Comparison of ENCODE assay signal across 17 cellular contexts in genomic region chr12:6981152-6982052, GRCh38. TPM values are rescaled to one million over a fixed set of nuclear protein-coding genes. Genes with fewer than 3 reads are reported as not detected.
DNase-seq lines count a peak whose midpoint lies in the region; ATAC-seq, FAIRE-seq and TF ChIP-seq lines count a peak whose summit lies in the region.
"Had no signal": no experiment of that assay in that cellular context is flagged by ENCODE, and none has a peak within 500 bp of the region (broad histone marks: within the 10 kb centered on the region; RNA-seq: fewer than 3 reads in every experiment).

No MANE protein-coding gene starts in this region.

- no peaks in the 10 kb centered on the region for H3K9me3 ChIP-seq in left ventricle myocardium inferior (replicated peaks)
- H3K9me3 ChIP-seq in right lobe of liver: no peaks in the 10 kb centered on the region
- no peaks in the 10 kb centered on the region for H3K9me3 ChIP-seq in upper lobe of right lung
- H3K9me3 ChIP-seq: esophagus muscularis mucosa, pancreas, sigmoid colon had no signal

- FAIRE-seq in GM19239 (lab: Jason Lieb, UNC): no peak
- FAIRE-seq: pancreas had no signal

- DNase-seq in left ventricle myocardium inferior (no peak), left cardiac atrium (no peak), right lobe of liver (peak in 1 of 3 donors; percentile 82), upper lobe of right lung (no peak), GM19239 (ENCODE audit: insufficient read length, low spot score) (no peak), GM03348 (ENCODE audit: low spot score) (no peak)
- DNase-seq: activated CD4-positive, alpha-beta memory T cell treated with anti-CD3 and anti-CD28 coated beads, Interleukin-2, amount 10 ng/mL, durations not matched to agents 7 days and 5 days; C1 segment of cervical spinal cord; dorsolateral prefrontal cortex; NCI-H1092; NCI-H2081 treated with DMSO at 0.1 percent for 48 hours; NCI-H510A treated with DMSO at 0.1 percent for 48 hours; pancreas; Right ventricle myocardium superior; sigmoid colon; WERI-Rb-1 had no signal

- peaks cover 76% of the 10 kb centered on the region for H3K36me3 ChIP-seq in left ventricle myocardium inferior
- peaks cover 4 to 64% (median 34%) of the 10 kb centered on the region in 4 donors for H3K36me3 ChIP-seq in right lobe of liver
- H3K36me3 ChIP-seq in upper lobe of right lung: peaks cover 63% of the 10 kb centered on the region

- H3K4me3 ChIP-seq in left ventricle myocardium inferior: no peak overlapping the region
- no peak overlapping the region for H3K4me3 ChIP-seq in right lobe of liver
- no peak overlapping the region for H3K4me3 ChIP-seq in upper lobe of right lung
- H3K4me3 ChIP-seq: dorsolateral prefrontal cortex, esophagus muscularis mucosa, pancreas, sigmoid colon had no signal

- intact Hi-C loops in left ventricle myocardium inferior (cut with micrococcal nuclease): no loop called here
- intact Hi-C loops in left cardiac atrium (cut with DNase I): no loop called here
- intact Hi-C loops in right lobe of liver (cut with DNase I): no loop called here
- intact Hi-C loops in upper lobe of right lung (cut with DNase I): no loop called here

- no peaks in the 10 kb centered on the region for H3K27me3 ChIP-seq in left ventricle myocardium inferior (ENCODE audit: low read depth)
- H3K27me3 ChIP-seq in right lobe of liver: no peaks in the 10 kb centered on the region
- no peaks in the 10 kb centered on the region for H3K27me3 ChIP-seq in upper lobe of right lung
- H3K27me3 ChIP-seq: dorsolateral prefrontal cortex, esophagus muscularis mucosa, pancreas, sigmoid colon had no signal

- no peak for ATAC-seq in left cardiac atrium
- ATAC-seq in right lobe of liver: peak; percentile 86 to 94 (median 88)
- no peak for ATAC-seq in upper lobe of right lung

- TF ChIP-seq POLR2A in right lobe of liver (IDR thresholded peaks at IDR 0.05): no peak

- H3K4me1 ChIP-seq in left ventricle myocardium inferior: peaks cover 36% of the 10 kb centered on the region
- peaks cover 0 to 38% (median 17%) of the 10 kb centered on the region in 4 donors for H3K4me1 ChIP-seq in right lobe of liver
- peaks cover 12% of the 10 kb centered on the region for H3K4me1 ChIP-seq in upper lobe of right lung
- H3K4me1 ChIP-seq: pancreas, sigmoid colon had no signal

- no peak for TF ChIP-seq CTCF in left ventricle myocardium inferior (IDR thresholded peaks at IDR 0.05; ENCODE audit: borderline replicate concordance)
- TF ChIP-seq CTCF in right lobe of liver (IDR thresholded peaks at IDR 0.05): no peak
- no peak for TF ChIP-seq CTCF in upper lobe of right lung (IDR thresholded peaks at IDR 0.05)

- WGBS in right lobe of liver (ENCODE audit: insufficient coverage, low coverage, low lambda C conversion rate, missing lambda C conversion rate): 55% methylated on average over 10 of the region's 10 CpGs

- peak overlapping the region; percentile 76 for H3K27ac ChIP-seq in left ventricle myocardium inferior (replicated peaks)
- peak overlapping the region; percentile 31 to 76 (median 47) for H3K27ac ChIP-seq in right lobe of liver
- peak overlapping the region; percentile 36 for H3K27ac ChIP-seq in upper lobe of right lung
- H3K27ac ChIP-seq: dorsolateral prefrontal cortex, esophagus muscularis mucosa, pancreas, sigmoid colon, WERI-Rb-1 had no signal

RNA-seq across cellular contexts. Expression of gene EMG1, which starts 10.7 kb away (rescaled TPM):
- total RNA-seq in left ventricle myocardium inferior (44.3 TPM), left cardiac atrium (10 to 100 TPM; 34.4 to 36.6 TPM), right lobe of liver (10 to 100 TPM; 13.2 to 28.1 (median 18.9) TPM), upper lobe of right lung (35.6 TPM)

RNA-seq across cellular contexts. Expression of gene PHB2, which starts 10.9 kb away (rescaled TPM):
- total RNA-seq in left ventricle myocardium inferior: 142 TPM
- 100 to 1,000 TPM; 117 to 157 TPM for total RNA-seq in left cardiac atrium
- total RNA-seq in right lobe of liver: 100 to 1,000 TPM in 4 of 6 experiments, 10 to 100 TPM in 2; 95.5 to 215 (median 122) TPM
- 126 TPM for total RNA-seq in upper lobe of right lung

RNA-seq across cellular contexts. Expression of gene PTPN6, which starts 30.2 kb away (rescaled TPM):
- total RNA-seq in left ventricle myocardium inferior (6.7 TPM), left cardiac atrium (10 to 100 TPM; 13.0 to 18.9 TPM), right lobe of liver (10 to 100 TPM; 12.1 to 30.6 (median 19.4) TPM), upper lobe of right lung (154 TPM)

RNA-seq across cellular contexts. Expression of gene LPCAT3, which starts 36.9 kb away (rescaled TPM):
- total RNA-seq in left ventricle myocardium inferior: 35.1 TPM
- 10 to 100 TPM; 22.6 to 29.4 TPM for total RNA-seq in left cardiac atrium
- 100 to 1,000 TPM in 1 of 6 experiments, 10 to 100 TPM in 5; 50.6 to 115 (median 77.5) TPM for total RNA-seq in right lobe of liver
- total RNA-seq in upper lobe of right lung: 70.5 TPM

RNA-seq across cellular contexts. Expression of gene C12orf57, which starts 37.6 kb away (rescaled TPM):
- total RNA-seq in left ventricle myocardium inferior (227 TPM), left cardiac atrium (100 to 1,000 TPM; 249 to 282 TPM), right lobe of liver (100 to 1,000 TPM in 2 of 6 experiments, 10 to 100 TPM in 4; 47.6 to 189 (median 70.5) TPM), upper lobe of right lung (197 TPM)

Comparison
In these comparisons a context has a peak if more than half of its experiments do, and no peak if none do; other contexts are left out.
1. ATAC-seq: peak in right lobe of liver (4 of 4); none in left cardiac atrium (0 of 2) and upper lobe of right lung (single experiment).
2. Peak in every context shown above with its lines, with median percentiles within 50 percentile points of each other: H3K27ac ChIP-seq.